25 cellular contexts compared by ENCODE assay signal in genomic region chr2:199312931-199313330, GRCh38.
A peak's percentile ranks its signal among the peaks of the same experiment; 100 is the strongest.
DNase-seq lines count a peak whose midpoint lies in the region; ATAC-seq, FAIRE-seq and TF ChIP-seq lines count a peak whose summit lies in the region.
"Had no signal": no experiment of that assay in that cellular context is flagged by ENCODE, and none has a peak within 500 bp of the region (broad histone marks: within the 10 kb centered on the region; RNA-seq: fewer than 3 reads in every experiment).

No MANE protein-coding gene starts in this region.

- TF ChIP-seq POLR2A in HepG2 (IDR thresholded peaks at IDR 0.05; ENCODE audit: insufficient read depth in 1 of 2, low read depth in 2 of 2, low read length in 2 of 2), result no peak
- no peak for TF ChIP-seq POLR2A in right lobe of liver (IDR thresholded peaks at IDR 0.05)
- no peak for TF ChIP-seq POLR2A in K562 (conservative IDR thresholded peaks at IDR 0.05)

- DNase-seq in HepG2 (ENCODE audit: low spot score) (no peak), right lobe of liver (no peak), K562 (ENCODE audit: extremely low read depth in 1 of 4, low spot score in 3 of 4) (no peak), retina (no peak), cerebellar nuclear complex (lab: John Stamatoyannopoulos, UW) (no peak)
- DNase-seq in activated CD4-positive, CD25-positive, alpha-beta regulatory T cell (lab: John Stamatoyannopoulos, UW), result no peak
- DNase-seq: ACHN; BE2C; C1 segment of cervical spinal cord; CD4-positive, alpha-beta memory T cell; CD4-positive, CD25-positive, alpha-beta regulatory T cell; CD8-positive, alpha-beta memory T cell; COR-L47; DMS 273 treated with DMSO at 0.1 percent for 48 hours; DMS153; DMS79; DND-41; EL; GDM1 had no signal

- no TSS peak for BruUV-seq in HepG2 (replicated peaks; lab: Mats Ljungman, UMichigan)
- no TSS peak for BruUV-seq in K562 (replicated peaks; lab: Mats Ljungman, UMichigan)

- H3K4me1 ChIP-seq in HepG2 (ENCODE audit: insufficient read depth, low read length) (no peaks in the 10 kb centered on the region), right lobe of liver (no peaks in the 10 kb centered on the region), OCI-LY1 (ENCODE audit: insufficient read depth, low read length, severe bottlenecking) (peaks cover 60% of the 10 kb centered on the region), K562 (replicated peaks in 1 of 2; ENCODE audit: control insufficient read depth in 2 of 2, insufficient read depth in 2 of 2, low read length in 2 of 2) (no peaks in the 10 kb centered on the region)

- POLR2A ChIA-PET in HepG2 (lab: Yijun Ruan, JAX), result no interaction called here
- POLR2A ChIA-PET in K562 (lab: Yijun Ruan, JAX), result no interaction called here

- no peaks in the 10 kb centered on the region for H3K36me3 ChIP-seq in HepG2 (replicated peaks in 1 of 2; ENCODE audit: control insufficient read depth in 1 of 2, insufficient read depth in 2 of 2, low read length in 2 of 2)
- no peaks in the 10 kb centered on the region for H3K36me3 ChIP-seq in right lobe of liver
- H3K36me3 ChIP-seq in OCI-LY1 (ENCODE audit: insufficient read depth, low read length), result peaks cover 78% of the 10 kb centered on the region
- peaks cover 90% of the 10 kb centered on the region for H3K36me3 ChIP-seq in K562 (ENCODE audit: control insufficient read depth, insufficient read depth, low read length)
- H3K36me3 ChIP-seq: BE2C, BLaER1 had no signal

- FAIRE-seq in HepG2 (lab: Jason Lieb, UNC) (no peak), K562 (lab: Jason Lieb, UNC) (no peak)
- FAIRE-seq: GM12878, GM12892, GM18507 had no signal

- H3F3A ChIP-seq in OCI-LY1 (ENCODE audit: insufficient read depth, low read length), result peaks cover 14% of the 10 kb centered on the region; the same call in 1 of the 2 replicates

- H3K79me2 ChIP-seq in HepG2 (ENCODE audit: insufficient read depth, low read length), result no peaks in the 10 kb centered on the region
- peaks cover 3% of the 10 kb centered on the region; the same call in 1 of the 2 replicates for H3K79me2 ChIP-seq in OCI-LY1 (ENCODE audit: insufficient read depth, low read length)
- H3K79me2 ChIP-seq in K562 (ENCODE audit: control insufficient read depth, insufficient read depth, low read length), result no peaks in the 10 kb centered on the region

- no peak overlapping the region for H3K9ac ChIP-seq in HepG2 (ENCODE audit: insufficient read depth, low read depth, low read length)
- H3K9ac ChIP-seq in OCI-LY1 (ENCODE audit: low read length), result no peak overlapping the region
- H3K9ac ChIP-seq in K562 (ENCODE audit: insufficient read depth in 1 of 2, low read depth in 2 of 2, low read length in 2 of 2), result no peak overlapping the region
- H3K9ac ChIP-seq: BLaER1 had no signal

- ATAC-seq in HepG2 (no peak), right lobe of liver (no peak), K562 (no peak)
- ATAC-seq: GM12878 had no signal

- H3K4me3 ChIP-seq in HepG2 (replicated peaks in 1 of 3; ENCODE audit: insufficient read depth in 1 of 3, low read depth in 2 of 3, low read length in 3 of 3) (no peak overlapping the region), right lobe of liver (no peak overlapping the region), OCI-LY1 (ENCODE audit: low read depth, low read length, poor library complexity, severe bottlenecking) (no peak overlapping the region), K562 (no peak overlapping the region)
- H3K4me3 ChIP-seq: BLaER1, GM12878 had no signal

- 77% methylated on average over 3 of the region's 3 CpGs for WGBS in HepG2 (ENCODE audit: low lambda C conversion rate)
- 81% methylated on average over 3 of the region's 3 CpGs for WGBS in right lobe of liver (ENCODE audit: insufficient coverage, low coverage, low lambda C conversion rate, missing lambda C conversion rate)
- 86% methylated on average over 3 of the region's 3 CpGs for WGBS in K562 (ENCODE audit: insufficient coverage, low coverage, missing lambda C conversion rate)

- H3K9me2 ChIP-seq in OCI-LY1 (ENCODE audit: low read depth, low read length), result no peaks in the 10 kb centered on the region

- intact Hi-C loops in HepG2 (cut with micrococcal nuclease; ENCODE audit: unreplicated experiment), result no loop called here
- intact Hi-C loops in right lobe of liver (cut with DNase I), result no loop called here
- intact Hi-C loops in K562 (cut with micrococcal nuclease), result no loop called here

- TF ChIP-seq EP300 in HepG2 (IDR thresholded peaks at IDR 0.05; ENCODE audit: low read depth in 2 of 2, low read length in 2 of 2), result no peak
- TF ChIP-seq EP300 in HepG2 (CRISPR knock-in tag; IDR thresholded peaks at IDR 0.05; ENCODE audit: borderline replicate concordance), result no peak
- TF ChIP-seq EP300 in K562 (IDR thresholded peaks at IDR 0.05; ENCODE audit: low read length), result no peak

- no peaks in the 10 kb centered on the region for H3K9me1 ChIP-seq in K562 (ENCODE audit: control insufficient read depth, insufficient read depth, low read length)

- TF ChIP-seq RAD21 in HepG2 (CRISPR knock-in tag; IDR thresholded peaks at IDR 0.05), result no peak
- no peak for TF ChIP-seq RAD21 in K562 (CRISPR knock-in tag; conservative IDR thresholded peaks at IDR 0.05 in 1 of 2, IDR thresholded peaks at IDR 0.05 in 1 of 2)

- H3K9me3 ChIP-seq in HepG2 (ENCODE audit: low read length), result no peaks in the 10 kb centered on the region
- H3K9me3 ChIP-seq in right lobe of liver, result no peaks in the 10 kb centered on the region
- no peaks in the 10 kb centered on the region for H3K9me3 ChIP-seq in OCI-LY1 (ENCODE audit: low read length)
- H3K9me3 ChIP-seq in K562 (replicated peaks; ENCODE audit: control insufficient read depth, insufficient read depth, low read depth, low read length), result no peaks in the 10 kb centered on the region
- H3K9me3 ChIP-seq: BE2C, BLaER1 had no signal

- H3K27me3 ChIP-seq in HepG2 (ENCODE audit: control insufficient read depth in 1 of 2, insufficient read depth in 2 of 2, low read length in 2 of 2), result no peaks in the 10 kb centered on the region
- H3K27me3 ChIP-seq in right lobe of liver, result no peaks in the 10 kb centered on the region
- H3K27me3 ChIP-seq in OCI-LY1 (ENCODE audit: insufficient read depth, low read length), result no peaks in the 10 kb centered on the region
- no peaks in the 10 kb centered on the region for H3K27me3 ChIP-seq in K562 (ENCODE audit: control insufficient read depth in 2 of 2, insufficient read depth in 2 of 2, low read length in 2 of 2)
- H3K27me3 ChIP-seq: BE2C, BLaER1 had no signal

- H2AFZ ChIP-seq in HepG2 (ENCODE audit: low read length) (no peak overlapping the region), OCI-LY1 (ENCODE audit: low read length) (no peak overlapping the region), K562 (ENCODE audit: low read depth, low read length) (no peak overlapping the region)

- CTCF ChIA-PET in HepG2 (lab: Yijun Ruan, JAX; ENCODE audit: low intra/inter-chr PET ratio, low total read pairs) (no interaction called here), K562 (lab: Yijun Ruan, JAX; ENCODE audit: low intra/inter-chr PET ratio) (no interaction called here)

- in situ Hi-C loops in HepG2 (cut with HindIII; ENCODE audit: extremely low pct_ligation_motif_present, low pct_unique_long_range_greater_than_20kb) (no loop called here), K562 (cut with MboI) (no loop called here)

- H3K4me2 ChIP-seq in HepG2 (ENCODE audit: low read depth, low read length), result no peak overlapping the region
- H3K4me2 ChIP-seq in OCI-LY1 (ENCODE audit: low read length), result no peak overlapping the region
- H3K4me2 ChIP-seq in K562 (ENCODE audit: insufficient read depth, low read length), result no peak overlapping the region
- H3K4me2 ChIP-seq: BLaER1 had no signal

- H4K20me1 ChIP-seq in HepG2 (ENCODE audit: insufficient read depth, low read length) (no peaks in the 10 kb centered on the region), OCI-LY1 (ENCODE audit: insufficient read depth, low read length) (no peaks in the 10 kb centered on the region), K562 (replicated peaks; ENCODE audit: control insufficient read depth, insufficient read depth, low read length) (no peaks in the 10 kb centered on the region)
- H4K20me1 ChIP-seq: BLaER1 had no signal

- TF ChIP-seq CTCF in HepG2 (CRISPR knock-in tag; IDR thresholded peaks at IDR 0.05) (no peak), right lobe of liver (IDR thresholded peaks at IDR 0.05) (no peak), OCI-LY1 (IDR thresholded peaks at IDR 0.05; ENCODE audit: low read length) (no peak), K562 (IDR thresholded peaks at IDR 0.05 in 2 of 3, conservative IDR thresholded peaks at IDR 0.05 in 1 of 3; ENCODE audit: insufficient read depth in 2 of 3, low read depth in 1 of 3, low read length in 3 of 3) (no peak)

- no peak overlapping the region for H3K27ac ChIP-seq in HepG2 (ENCODE audit: extremely low read length, insufficient read depth, low read length)
- H3K27ac ChIP-seq in right lobe of liver, result no peak overlapping the region
- H3K27ac ChIP-seq in OCI-LY1 (ENCODE audit: low read depth, low read length, poor library complexity, severe bottlenecking), result peak overlapping the region; percentile 98
- H3K27ac ChIP-seq in K562 (ENCODE audit: extremely low read depth, low read depth, low read length), result no peak overlapping the region
- H3K27ac ChIP-seq: 22Rv1, BLaER1 had no signal

TF ChIP-seq in K562, 482 proteins besides CTCF, POLR2A, EP300 and RAD21:
- TF ChIP-seq PPARD (CRISPR knock-in tag; IDR thresholded peaks at IDR 0.05) (no peak), DIDO1 (tag; IDR thresholded peaks at IDR 0.05; ENCODE audit: low read depth) (no peak), ZNF316 (IDR thresholded peaks at IDR 0.05) (peak; percentile 15; the same call in 1 of the 2 replicates), SP2 (IDR thresholded peaks at IDR 0.05; ENCODE audit: extremely low read depth, low read depth, low read length, poor library complexity, severe bottlenecking) (no peak), BACH1 (tag; IDR thresholded peaks at IDR 0.05) (no peak), U2AF2 (optimal IDR thresholded peaks at IDR 0.05; ENCODE audit: low read depth, low read length) (no peak), TSC22D4 (tag; IDR thresholded peaks at IDR 0.05) (no peak)

Comparison
In these comparisons a context has a peak if more than half of its experiments do, and no peak if none do; other contexts are left out.
1. Of the 241 proteins assayed by ChIP-seq in both HepG2 and K562: peak only in HepG2: MAFF and MAFK; only in K562: none; in both: none; in neither: 239.